1 cellular context compared by ENCODE assay signal in the genomic region with DNA sequence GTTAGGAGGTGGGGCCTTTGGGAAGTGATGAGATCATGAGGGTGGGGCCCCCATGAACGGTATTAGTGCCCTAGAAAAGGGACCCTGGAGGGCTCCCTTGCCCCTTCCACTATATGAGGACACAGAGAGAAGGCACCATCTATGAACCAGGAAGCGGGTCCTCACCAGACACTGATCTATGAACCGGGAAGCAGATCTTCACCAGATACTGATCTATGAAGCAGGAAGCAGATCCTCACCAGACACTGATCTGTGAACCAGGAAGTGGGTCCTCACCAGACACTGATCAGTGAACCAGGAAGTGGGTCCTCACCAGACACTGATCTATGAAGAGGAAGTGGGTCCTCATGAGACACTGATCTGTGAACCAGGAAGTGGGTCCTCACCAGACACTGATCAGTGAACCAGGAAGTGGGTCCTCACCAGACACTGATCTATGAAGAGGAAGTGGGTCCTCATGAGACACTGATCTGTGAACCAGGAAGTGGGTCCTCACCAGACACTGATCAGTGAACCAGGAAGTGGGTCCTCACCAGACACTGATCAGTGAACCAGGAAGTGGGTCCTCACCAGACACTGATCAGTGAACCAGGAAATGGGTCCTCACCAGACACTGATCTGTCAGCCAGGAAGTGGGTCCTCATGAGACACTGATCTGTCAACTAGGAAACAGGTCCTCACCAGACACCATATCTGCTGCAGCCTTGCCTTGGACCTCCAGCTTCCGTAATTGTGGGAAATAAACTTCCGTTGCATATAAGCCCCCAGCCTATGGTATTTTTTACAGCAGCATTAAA.
TF ChIP-seq lines count a peak whose summit lies in the region.
"Not testable (repeated sequence)": the region's sequence is repeated elsewhere in the genome, so short reads cannot be mapped to it uniquely, and the experiment has no call there.

No MANE protein-coding gene starts in this region.

TF ChIP-seq in K562, 482 proteins besides CTCF, POLR2A, EP300 and RAD21:
- TF ChIP-seq NR2C1 (IDR thresholded peaks at IDR 0.05) = 0 out of 2 replicates have a peak, but pooled peaks have one; percentile 16
- TF ChIP-seq NR2C1 (tag; IDR thresholded peaks at IDR 0.05); NR2C2 (CRISPR knock-in tag; IDR thresholded peaks at IDR 0.05): not testable (repeated sequence)
- peak; percentile 70 for TF ChIP-seq ELF1 (tag; IDR thresholded peaks at IDR 0.05)
- peak; percentile 50; the same call in 1 of the 2 replicates for TF ChIP-seq NR2C2 (tag; IDR thresholded peaks at IDR 0.05)
TF ChIP-seq in K562: peak in this region for 3; not testable (repeated sequence) for 479.
